9 cellular contexts compared by ENCODE assay signal in the genomic region with DNA sequence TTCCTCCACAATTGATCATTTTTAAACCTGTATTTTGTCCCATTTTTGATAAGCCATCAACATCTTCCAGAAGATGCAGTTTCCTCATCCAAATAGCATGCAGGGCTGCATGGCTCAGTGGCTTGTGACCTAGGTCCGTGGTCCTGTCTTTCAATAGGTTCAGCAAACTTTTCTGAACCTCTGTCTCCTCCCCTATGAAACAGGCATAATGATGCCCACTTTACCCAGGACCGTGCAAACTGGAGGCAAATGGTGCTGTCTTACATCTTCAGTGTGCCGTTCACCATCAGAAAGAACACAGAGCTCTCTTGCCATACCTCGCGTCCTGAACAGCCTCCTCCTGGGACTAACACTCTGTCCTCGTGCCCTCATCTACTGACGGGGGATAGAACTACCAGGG.
"Had no signal": no experiment of that assay in that cellular context is flagged by ENCODE, and none has a peak within 500 bp of the region (broad histone marks: within the 10 kb centered on the region; RNA-seq: fewer than 3 reads in every experiment).

No MANE protein-coding gene starts in this region.

- H3K27ac ChIP-seq: GM23248, HL-60 had no signal

- DNase-seq: GM23248, GOT3, H7, HFFc6 had no signal

- H3K27ac Mint-ChIP-seq: HFFc6, IgD-negative memory B cell had no signal

- H3K9me3 Mint-ChIP-seq: HFFc6, IgD-negative memory B cell had no signal

- ATAC-seq: HCT116, HepG2 had no signal

- H3K4me3 Mint-ChIP-seq: HFFc6, IgD-negative memory B cell had no signal

- H3K9me3 ChIP-seq: HAP-1 had no signal

- H3K4me3 ChIP-seq: GM23248, HAP-1 had no signal

- H3K36me3 ChIP-seq: HAP-1 had no signal
